In the genomic region with DNA sequence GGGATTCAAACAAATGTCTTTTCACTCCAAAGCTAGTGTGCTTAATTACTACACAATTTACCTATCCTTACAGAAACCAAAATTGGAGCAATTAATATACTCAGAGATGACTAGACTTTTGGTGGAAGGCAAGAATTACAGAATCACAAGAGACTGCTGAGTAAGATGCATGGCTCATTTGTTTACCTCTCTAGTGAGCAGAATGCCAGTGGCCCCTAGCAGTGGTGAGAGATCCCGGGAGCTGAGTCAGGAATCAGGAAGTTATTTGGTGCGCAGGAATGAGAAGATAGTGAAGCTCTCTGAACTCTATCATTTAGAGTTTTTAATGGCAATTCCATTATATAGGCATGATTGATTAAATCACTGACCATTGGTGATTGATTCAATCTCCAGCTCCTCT, we compare ENCODE assay signal across 19 cellular contexts.
DNase-seq lines count a peak whose midpoint lies in the region; ATAC-seq and TF ChIP-seq lines count a peak whose summit lies in the region.
"Had no signal": no experiment of that assay in that cellular context is flagged by ENCODE, and none has a peak within 500 bp of the region (broad histone marks: within the 10 kb centered on the region; RNA-seq: fewer than 3 reads in every experiment).

No MANE protein-coding gene starts in this region.

- H2BK120ac ChIP-seq in IMR-90 (ENCODE audit: low read depth, low read length) = no peak overlapping the region

- H2BK5ac ChIP-seq in IMR-90 (ENCODE audit: low read depth, low read length, poor library complexity, severe bottlenecking) = no peak overlapping the region

- dilution Hi-C loops in IMR-90 (cut with HindIII; ENCODE audit: low sequenced_read_pairs, unreplicated experiment) = no loop called here

- H2AFZ ChIP-seq in IMR-90 (replicated peaks; ENCODE audit: low read length, poor library complexity) (no peak overlapping the region), SK-N-SH (ENCODE audit: low read depth) (no peak overlapping the region)

- TF ChIP-seq POLR2A in IMR-90 (IDR thresholded peaks at IDR 0.05; ENCODE audit: low read depth, low read length) = no peak

- no peaks in the 10 kb centered on the region for H3K9me1 ChIP-seq in IMR-90 (ENCODE audit: insufficient read depth, low read length)

- H3K4me3 ChIP-seq in IMR-90 (ENCODE audit: insufficient read depth, low read depth, low read length) (no peak overlapping the region), cardiac fibroblast (replicated peaks in 1 of 2; ENCODE audit: low read depth in 2 of 2, low read length in 2 of 2) (no peak overlapping the region), SK-N-SH (ENCODE audit: low read depth in 2 of 2, low read length in 1 of 2) (no peak overlapping the region)
- H3K4me3 ChIP-seq: sigmoid colon, SK-N-MC had no signal

- DNase-seq in AG08396 (ENCODE audit: low spot score) (peak; percentile 45), IMR-90 (peak; percentile 67), cardiac fibroblast (ENCODE audit: low read depth in 2 of 2) (peak; percentile 66 to 73), iris pigment epithelial cell (ENCODE audit: low read depth) (peak; percentile 73), NCI-H1436 (lab: John Stamatoyannopoulos, UW) (no peak), SK-N-SH (no peak), left colon (no peak)
- DNase-seq: activated CD4-positive, alpha-beta memory T cell treated with anti-CD3 and anti-CD28 coated beads, Interleukin-2, amount 10 ng/mL, durations not matched to agents 7 days and 5 days; AML-193; amygdala; Calu3; dermis blood vessel endothelial cell; immature natural killer cell; midbrain; NCI-H2227 treated with DMSO at 0.1 percent for 48 hours; sigmoid colon; stimulated activated CD4-positive, alpha-beta T cell treated with anti-CD3 and anti-CD28 coated beads, Interleukin-4, amount 100 ng/mL, for 24 hours had no signal

- H3K9ac ChIP-seq in IMR-90 (ENCODE audit: low read depth, low read length) (no peak overlapping the region), SK-N-SH (no peak overlapping the region)

- no peak overlapping the region for H3K23ac ChIP-seq in IMR-90 (ENCODE audit: low read depth, low read length)

- no peak overlapping the region for H4K91ac ChIP-seq in IMR-90 (ENCODE audit: insufficient read depth, low read depth, low read length)

- CTCF ChIA-PET in IMR-90 (lab: Yijun Ruan, JAX) (no interaction called here), SK-N-SH (lab: Yijun Ruan, JAX) (interaction anchor here (1.5 kb wide), 1 partner anchor 286 kb away, joined by 4 read pairs; no protein-coding TSS in a partner anchor)

- no peak overlapping the region for H2BK15ac ChIP-seq in IMR-90 (ENCODE audit: low read depth, low read length)

- H3K14ac ChIP-seq in IMR-90 (replicated peaks; ENCODE audit: low read depth, low read length) = no peak overlapping the region

- H3K36me3 ChIP-seq in IMR-90 (ENCODE audit: control insufficient read depth, insufficient read depth, low read length) (no peaks in the 10 kb centered on the region), SK-N-SH (replicated peaks in 1 of 2; ENCODE audit: control insufficient read depth in 1 of 2, insufficient read depth in 2 of 2, low read length in 1 of 2) (no peaks in the 10 kb centered on the region)
- H3K36me3 ChIP-seq: sigmoid colon had no signal

- H3K27ac ChIP-seq in IMR-90 (ENCODE audit: insufficient read depth, low read length) (no peak overlapping the region), SK-N-SH (ENCODE audit: low read depth in 2 of 2, low read length in 1 of 2) (no peak overlapping the region)
- H3K27ac ChIP-seq: sigmoid colon, SK-N-MC had no signal

- TF ChIP-seq CTCF in IMR-90 (conservative IDR thresholded peaks at IDR 0.05; ENCODE audit: low read depth, low read length) (no peak), cardiac fibroblast (IDR thresholded peaks at IDR 0.05; ENCODE audit: low read depth, low read length) (no peak), SK-N-SH (IDR thresholded peaks at IDR 0.05) (no peak)

- H3K18ac ChIP-seq in IMR-90 (ENCODE audit: low read depth, low read length) = no peak overlapping the region

- in situ Hi-C loops in IMR-90 (cut with MboI; ENCODE audit: low sequenced_read_pairs) = no loop called here

- no peak overlapping the region for H2BK20ac ChIP-seq in IMR-90 (ENCODE audit: low read depth, low read length)

- peak; percentile 99 for ATAC-seq in IMR-90 (ENCODE audit: low read depth)
- ATAC-seq in GM18498 (IDR thresholded peaks at IDR 0.05; ENCODE audit: unreplicated experiment) = no peak
- ATAC-seq in left colon = no peak

- no peak for TF ChIP-seq EP300 in SK-N-SH (IDR thresholded peaks at IDR 0.05; ENCODE audit: borderline replicate concordance in 1 of 2, low read depth in 1 of 2, low read length in 1 of 2)

- no peaks in the 10 kb centered on the region for H3F3A ChIP-seq in SK-N-SH (replicated peaks; ENCODE audit: insufficient read depth)

- POLR2A ChIA-PET in IMR-90 (lab: Charles Lee; ENCODE audit: unreplicated experiment) (no interaction called here), SK-N-SH (lab: Yijun Ruan, JAX) (no interaction called here)

- H3K4me2 ChIP-seq in IMR-90 (ENCODE audit: low read depth, low read length) (no peak overlapping the region), SK-N-SH (no peak overlapping the region)

- intact Hi-C loops in IMR-90 (cut with micrococcal nuclease) = no loop called here
- intact Hi-C loops in left colon (cut with DNase I, micrococcal nuclease) = no loop called here

- H2AK5ac ChIP-seq in IMR-90 (ENCODE audit: low read depth, low read length) = no peak overlapping the region

- no TSS peak for BruUV-seq in IMR-90 (replicated peaks; lab: Mats Ljungman, UMichigan)

- H3K79me1 ChIP-seq in IMR-90 (ENCODE audit: low read depth in 1 of 2, low read length in 2 of 2) = no peaks in the 10 kb centered on the region

- H3K4ac ChIP-seq in IMR-90 (ENCODE audit: low read depth, low read length) = no peak overlapping the region

- WGBS in IMR-90 (ENCODE audit: extremely low coverage in 2 of 2, insufficient read length in 1 of 2), 2 experiments = no CpG with 5 or more reads among the region's 2 CpGs
- 50% methylated on average over 2 of the region's 2 CpGs for WGBS in SK-N-SH (ENCODE audit: low lambda C conversion rate)

- H3K27me3 ChIP-seq in IMR-90 (ENCODE audit: control insufficient read depth, insufficient read depth, low read length) = no peaks in the 10 kb centered on the region
- no peaks in the 10 kb centered on the region for H3K27me3 ChIP-seq in SK-N-SH (ENCODE audit: insufficient read depth)
- H3K27me3 ChIP-seq: sigmoid colon had no signal

- no peak overlapping the region for H4K5ac ChIP-seq in IMR-90 (ENCODE audit: low read depth, low read length)

- no peaks in the 10 kb centered on the region for H3K79me2 ChIP-seq in SK-N-SH (ENCODE audit: insufficient read depth)

- no peaks in the 10 kb centered on the region for H3K9me2 ChIP-seq in SK-N-SH

- H4K20me1 ChIP-seq in IMR-90 (ENCODE audit: insufficient read depth, low read length) (no peaks in the 10 kb centered on the region), SK-N-SH (ENCODE audit: insufficient read depth) (no peaks in the 10 kb centered on the region)

- no peak overlapping the region for H4K8ac ChIP-seq in IMR-90 (ENCODE audit: low read depth in 2 of 2, low read length in 2 of 2)

- H3K9me3 ChIP-seq in IMR-90 (ENCODE audit: control insufficient read depth, insufficient read depth, low read length) = no peaks in the 10 kb centered on the region
- H3K9me3 ChIP-seq in SK-N-SH = no peaks in the 10 kb centered on the region
- H3K9me3 ChIP-seq: sigmoid colon had no signal

- H3K4me1 ChIP-seq in IMR-90 (ENCODE audit: control insufficient read depth, insufficient read depth, low read length) = no peaks in the 10 kb centered on the region
- no peaks in the 10 kb centered on the region for H3K4me1 ChIP-seq in SK-N-SH (ENCODE audit: control insufficient read depth in 1 of 2, insufficient read depth in 2 of 2, low read depth in 1 of 2, low read length in 1 of 2)
- H3K4me1 ChIP-seq: sigmoid colon had no signal

- no peak overlapping the region for H2AK9ac ChIP-seq in IMR-90 (replicated peaks; ENCODE audit: low read depth, low read length, poor library complexity)

- no peak overlapping the region for H3K56ac ChIP-seq in IMR-90 (ENCODE audit: extremely low read depth, insufficient read depth, low read length)

- TF ChIP-seq RAD21 in IMR-90 (IDR thresholded peaks at IDR 0.05; ENCODE audit: low read length) (no peak), SK-N-SH (IDR thresholded peaks at IDR 0.05; ENCODE audit: low read length) (no peak)

TF ChIP-seq in IMR-90, 13 proteins besides CTCF, POLR2A, EP300 and RAD21:
- TF ChIP-seq, protein P1, sequence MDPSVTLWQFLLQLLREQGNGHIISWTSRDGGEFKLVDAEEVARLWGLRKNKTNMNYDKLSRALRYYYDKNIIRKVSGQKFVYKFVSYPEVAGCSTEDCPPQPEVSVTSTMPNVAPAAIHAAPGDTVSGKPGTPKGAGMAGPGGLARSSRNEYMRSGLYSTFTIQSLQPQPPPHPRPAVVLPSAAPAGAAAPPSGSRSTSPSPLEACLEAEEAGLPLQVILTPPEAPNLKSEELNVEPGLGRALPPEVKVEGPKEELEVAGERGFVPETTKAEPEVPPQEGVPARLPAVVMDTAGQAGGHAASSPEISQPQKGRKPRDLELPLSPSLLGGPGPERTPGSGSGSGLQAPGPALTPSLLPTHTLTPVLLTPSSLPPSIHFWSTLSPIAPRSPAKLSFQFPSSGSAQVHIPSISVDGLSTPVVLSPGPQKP (IDR thresholded peaks at IDR 0.05; ENCODE audit: borderline replicate concordance, low read depth, low read length) = no peak
- TF ChIP-seq MAFK (IDR thresholded peaks at IDR 0.05; ENCODE audit: low read depth, low read length) = peak; percentile 64

TF ChIP-seq in SK-N-SH, 30 proteins besides CTCF, POLR2A, EP300 and RAD21:
- TF ChIP-seq POLR2AphosphoS5 (IDR thresholded peaks at IDR 0.05; ENCODE audit: low read depth, low read length) = no peak

Comparison
In these comparisons a context has a peak if more than half of its experiments do, and no peak if none do; other contexts are left out.
1. DNase-seq: peak in AG08396 (single experiment), IMR-90 (single experiment), cardiac fibroblast (2 of 2) and iris pigment epithelial cell (single experiment); none in NCI-H1436 (single experiment), SK-N-SH (single experiment) and left colon (0 of 2).